ENCODE assay signal across 29 cellular contexts in genomic region chr3:399647-400046, GRCh38.
"Had no signal": no experiment of that assay in that cellular context is flagged by ENCODE, and none has a peak within 500 bp of the region (broad histone marks: within the 10 kb centered on the region; RNA-seq: fewer than 3 reads in every experiment).

No MANE protein-coding gene starts in this region.

- H3K9me3 ChIP-seq: ascending aorta, breast epithelium, colonic mucosa, esophagus squamous epithelium, gastroesophageal sphincter had no signal

- H3K27ac ChIP-seq: ascending aorta, breast epithelium, cardiac muscle cell, colonic mucosa, esophagus squamous epithelium, gastroesophageal sphincter, heart right ventricle, hepatocyte had no signal

- H3K36me3 ChIP-seq: ascending aorta, breast epithelium, cardiac muscle cell, colonic mucosa, esophagus squamous epithelium, gastroesophageal sphincter, heart right ventricle had no signal

- H3K4me3 ChIP-seq: ascending aorta, breast epithelium, cardiac muscle cell, colonic mucosa, esophagus squamous epithelium, gastroesophageal sphincter, heart right ventricle, hepatocyte had no signal

- DNase-seq: activated CD4-positive, alpha-beta memory T cell treated with anti-CD3 and anti-CD28 coated beads, Interleukin-2, amount 10 ng/mL, durations not matched to agents 7 days and 5 days; activated CD4-positive, alpha-beta T cell treated with anti-CD3 and anti-CD28 coated beads for 36 hours; activated CD4-positive, alpha-beta T cell treated with anti-CD3 and anti-CD28 coated beads, Interleukin-2, amount 10 ng/mL, durations not matched to agents 24 days and 14 days; activated CD4-positive, CD25-positive, alpha-beta regulatory T cell; activated CD4-positive, CD25-positive, alpha-beta regulatory T cell treated with anti-CD3 and anti-CD28 coated beads, Interleukin-2, amount 50 U/mL, for 72 hours; activated CD8-positive, alpha-beta memory T cell treated with anti-CD3 and anti-CD28 coated beads, Interleukin-2, amount 50 U/mL, for 48 hours; activated gamma-delta T cell; activated naive CD4-positive, alpha-beta T cell; activated naive CD4-positive, alpha-beta T cell treated with anti-CD3 and anti-CD28 coated beads, Interleukin-2, amount 10 ng/mL, durations not matched to agents 7 days and 5 days; activated naive CD8-positive, alpha-beta T cell treated with anti-CD3 and anti-CD28 coated beads, Interleukin-2, amount 10 ng/mL, durations not matched to agents 7 days and 5 days; activated T-cell treated with anti-CD3 and anti-CD28 coated beads for 4 hours; activated T-cell treated with anti-CD3 and anti-CD28 coated beads, Interleukin-2, amount 50 U/mL, for 24 hours; activated T-cell treated with anti-CD3 and anti-CD28 coated beads, Interleukin-2, amount 50 U/mL, for 72 hours; central memory CD4-positive, alpha-beta T cell; cerebellar nuclear complex; colonic mucosa; effector memory CD4-positive, alpha-beta T cell; endodermal cell; erythroblast; esophagus squamous epithelium; foreskin melanocyte; heart right ventricle; T1000 had no signal

- H3K4me2 ChIP-seq: hepatocyte had no signal

- H3K79me2 ChIP-seq: hepatocyte had no signal

- H3K4me1 ChIP-seq: ascending aorta, breast epithelium, colonic mucosa, esophagus squamous epithelium, gastroesophageal sphincter, heart right ventricle had no signal

- H3K27me3 ChIP-seq: ascending aorta, breast epithelium, colonic mucosa, esophagus squamous epithelium, gastroesophageal sphincter, heart right ventricle, hepatocyte had no signal

- H2AFZ ChIP-seq: hepatocyte had no signal

- ATAC-seq: activated CD4-positive, alpha-beta T cell treated with anti-CD3 and anti-CD28 coated beads for 36 hours; activated naive CD4-positive, alpha-beta T cell treated with anti-CD3 and anti-CD28 coated beads, Interleukin-2, amount 50 U/mL, for 72 hours; activated T-cell treated with anti-CD3 and anti-CD28 coated beads, Interleukin-2, amount 50 U/mL, for 72 hours; gastroesophageal sphincter; heart right ventricle had no signal
